In genomic region chr16:10876799-10877341, GRCh38 we compare ENCODE assay signal across 2 cellular contexts.
TF ChIP-seq lines count a peak whose summit lies in the region.

A gene with protein sequence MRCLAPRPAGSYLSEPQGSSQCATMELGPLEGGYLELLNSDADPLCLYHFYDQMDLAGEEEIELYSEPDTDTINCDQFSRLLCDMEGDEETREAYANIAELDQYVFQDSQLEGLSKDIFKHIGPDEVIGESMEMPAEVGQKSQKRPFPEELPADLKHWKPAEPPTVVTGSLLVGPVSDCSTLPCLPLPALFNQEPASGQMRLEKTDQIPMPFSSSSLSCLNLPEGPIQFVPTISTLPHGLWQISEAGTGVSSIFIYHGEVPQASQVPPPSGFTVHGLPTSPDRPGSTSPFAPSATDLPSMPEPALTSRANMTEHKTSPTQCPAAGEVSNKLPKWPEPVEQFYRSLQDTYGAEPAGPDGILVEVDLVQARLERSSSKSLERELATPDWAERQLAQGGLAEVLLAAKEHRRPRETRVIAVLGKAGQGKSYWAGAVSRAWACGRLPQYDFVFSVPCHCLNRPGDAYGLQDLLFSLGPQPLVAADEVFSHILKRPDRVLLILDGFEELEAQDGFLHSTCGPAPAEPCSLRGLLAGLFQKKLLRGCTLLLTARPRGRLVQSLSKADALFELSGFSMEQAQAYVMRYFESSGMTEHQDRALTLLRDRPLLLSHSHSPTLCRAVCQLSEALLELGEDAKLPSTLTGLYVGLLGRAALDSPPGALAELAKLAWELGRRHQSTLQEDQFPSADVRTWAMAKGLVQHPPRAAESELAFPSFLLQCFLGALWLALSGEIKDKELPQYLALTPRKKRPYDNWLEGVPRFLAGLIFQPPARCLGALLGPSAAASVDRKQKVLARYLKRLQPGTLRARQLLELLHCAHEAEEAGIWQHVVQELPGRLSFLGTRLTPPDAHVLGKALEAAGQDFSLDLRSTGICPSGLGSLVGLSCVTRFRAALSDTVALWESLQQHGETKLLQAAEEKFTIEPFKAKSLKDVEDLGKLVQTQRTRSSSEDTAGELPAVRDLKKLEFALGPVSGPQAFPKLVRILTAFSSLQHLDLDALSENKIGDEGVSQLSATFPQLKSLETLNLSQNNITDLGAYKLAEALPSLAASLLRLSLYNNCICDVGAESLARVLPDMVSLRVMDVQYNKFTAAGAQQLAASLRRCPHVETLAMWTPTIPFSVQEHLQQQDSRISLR (plus strand): TSS chr16:10877202. CDS start chr16:10877331, 129 bp downstream.

TF ChIP-seq in SK-N-SH treated with all-trans-retinoic acid at 6 μM for 48 hours, 23 proteins besides CTCF, POLR2A, EP300 and RAD21:
- TF ChIP-seq ARNTL (CRISPR knock-in tag; IDR thresholded peaks at IDR 0.05; ENCODE audit: borderline replicate concordance, low read depth) (no peak), CSRNP3 (CRISPR knock-in tag; IDR thresholded peaks at IDR 0.05) (no peak), SNAI2 (CRISPR knock-in tag; IDR thresholded peaks at IDR 0.05) (no peak), POU6F1 (CRISPR knock-in tag; IDR thresholded peaks at IDR 0.05; ENCODE audit: borderline replicate concordance, low read depth) (no peak), PATZ1 (CRISPR knock-in tag; IDR thresholded peaks at IDR 0.05; ENCODE audit: borderline replicate concordance) (no peak), TSHZ2 (CRISPR knock-in tag; IDR thresholded peaks at IDR 0.05) (no peak), ZFP3 (CRISPR knock-in tag; IDR thresholded peaks at IDR 0.05) (no peak), ZFP30 (CRISPR knock-in tag; IDR thresholded peaks at IDR 0.05) (no peak), PPARA (CRISPR knock-in tag; IDR thresholded peaks at IDR 0.05; ENCODE audit: borderline replicate concordance) (no peak), TOX (CRISPR knock-in tag; IDR thresholded peaks at IDR 0.05; ENCODE audit: borderline replicate concordance) (no peak), OSR1 (CRISPR knock-in tag; IDR thresholded peaks at IDR 0.05) (no peak), GLIS3 (CRISPR knock-in tag; IDR thresholded peaks at IDR 0.05) (no peak), ZNF70 (CRISPR knock-in tag; IDR thresholded peaks at IDR 0.05) (no peak), BACH2 (CRISPR knock-in tag; IDR thresholded peaks at IDR 0.05; ENCODE audit: borderline replicate concordance) (no peak), TCF4 (CRISPR knock-in tag; IDR thresholded peaks at IDR 0.05; ENCODE audit: borderline replicate concordance) (no peak), RARB (CRISPR knock-in tag; IDR thresholded peaks at IDR 0.05) (no peak)

TF ChIP-seq in GM12878, 131 proteins besides CTCF, POLR2A, EP300 and RAD21 (continues in another document):
- TF ChIP-seq ELK1 (IDR thresholded peaks at IDR 0.05; ENCODE audit: low read depth, low read length) (peak; percentile 12; the same call in 1 of the 2 replicates), FOS (IDR thresholded peaks at IDR 0.05; ENCODE audit: borderline replicate concordance, extremely low read depth, insufficient read length) (no peak), DPF2 (IDR thresholded peaks at IDR 0.05) (peak; percentile 85; the same call in 1 of the 2 replicates), TAF1 (IDR thresholded peaks at IDR 0.05; ENCODE audit: borderline replicate concordance, low read depth, low read length) (peak; percentile 86), RELB (IDR thresholded peaks at IDR 0.05; ENCODE audit: low read depth) (peak; percentile 96), MEF2B (IDR thresholded peaks at IDR 0.05; ENCODE audit: partially characterized antibody, poor library complexity, severe bottlenecking) (peak; percentile 62), CREB1 (IDR thresholded peaks at IDR 0.05; ENCODE audit: low read depth) (no peak), RUNX3 (IDR thresholded peaks at IDR 0.05; ENCODE audit: low read length) (no peak), ESRRA (IDR thresholded peaks at IDR 0.05; ENCODE audit: low read length) (0 out of 2 replicates have a peak, but pooled peaks have one; percentile 26), ETV6 (conservative IDR thresholded peaks at IDR 0.05 in 1 of 2, IDR thresholded peaks at IDR 0.05 in 1 of 2; ENCODE audit: borderline replicate concordance in 1 of 2, low read depth in 1 of 2) (peak in 1 of 2 experiments; percentile 48; a peak in 1 of 4 replicates), ATF3 (IDR thresholded peaks at IDR 0.05; ENCODE audit: borderline replicate concordance, extremely low read depth, low read depth, low read length) (no peak), ZSCAN29 (IDR thresholded peaks at IDR 0.05) (no peak), ZBTB11 (CRISPR knock-in tag; IDR thresholded peaks at IDR 0.05) (no peak), ZNF384 (IDR thresholded peaks at IDR 0.05; ENCODE audit: borderline replicate concordance, low read depth, low read length) (no peak), CEBPB (IDR thresholded peaks at IDR 0.05; ENCODE audit: borderline replicate concordance in 1 of 2, low read depth in 2 of 2, low read length in 2 of 2) (no peak), FOXM1 (IDR thresholded peaks at IDR 0.05; ENCODE audit: low read depth, low read length) (no peak), NR2C1 (IDR thresholded peaks at IDR 0.05) (no peak), E2F4 (IDR thresholded peaks at IDR 0.05; ENCODE audit: low read depth, low read length) (no peak), PAX5 (IDR thresholded peaks at IDR 0.05; ENCODE audit: borderline replicate concordance, low read depth, low read length) (peak; percentile 60; the same call in 1 of the 2 replicates), SMARCA5 (IDR thresholded peaks at IDR 0.05) (no peak), EZH2 (IDR thresholded peaks at IDR 0.05; ENCODE audit: borderline replicate concordance, control insufficient read depth, low read depth, low read length) (peak; percentile 85; the same call in 1 of the 2 replicates), POU2F2 (IDR thresholded peaks at IDR 0.05; ENCODE audit: borderline replicate concordance, low read depth, low read length) (peak; percentile 92; the same call in 2 of the 3 replicates), BRCA1 (IDR thresholded peaks at IDR 0.05; ENCODE audit: low read depth, low read length) (no peak), JUND (IDR thresholded peaks at IDR 0.05; ENCODE audit: low read depth, low read length) (no peak), SUZ12 (IDR thresholded peaks at IDR 0.05; ENCODE audit: unreplicated experiment) (no peak), ZNF622 (IDR thresholded peaks at IDR 0.05) (no peak), ZNF274 (IDR thresholded peaks at IDR 0.05; ENCODE audit: insufficient read depth, insufficient read length) (no peak), KLF5 (IDR thresholded peaks at IDR 0.05; ENCODE audit: partially characterized antibody) (peak; percentile 24), RCOR1 (conservative IDR thresholded peaks at IDR 0.05; ENCODE audit: low read depth, low read length) (0 out of 2 replicates have a peak, but pooled peaks have one; percentile 37), SPI1 (IDR thresholded peaks at IDR 0.05; ENCODE audit: borderline replicate concordance, insufficient read depth, low read depth, low read length) (peak; percentile 98), ATF7 (IDR thresholded peaks at IDR 0.05; ENCODE audit: low read depth) (peak; percentile 89)
- TF ChIP-seq, protein P1, sequence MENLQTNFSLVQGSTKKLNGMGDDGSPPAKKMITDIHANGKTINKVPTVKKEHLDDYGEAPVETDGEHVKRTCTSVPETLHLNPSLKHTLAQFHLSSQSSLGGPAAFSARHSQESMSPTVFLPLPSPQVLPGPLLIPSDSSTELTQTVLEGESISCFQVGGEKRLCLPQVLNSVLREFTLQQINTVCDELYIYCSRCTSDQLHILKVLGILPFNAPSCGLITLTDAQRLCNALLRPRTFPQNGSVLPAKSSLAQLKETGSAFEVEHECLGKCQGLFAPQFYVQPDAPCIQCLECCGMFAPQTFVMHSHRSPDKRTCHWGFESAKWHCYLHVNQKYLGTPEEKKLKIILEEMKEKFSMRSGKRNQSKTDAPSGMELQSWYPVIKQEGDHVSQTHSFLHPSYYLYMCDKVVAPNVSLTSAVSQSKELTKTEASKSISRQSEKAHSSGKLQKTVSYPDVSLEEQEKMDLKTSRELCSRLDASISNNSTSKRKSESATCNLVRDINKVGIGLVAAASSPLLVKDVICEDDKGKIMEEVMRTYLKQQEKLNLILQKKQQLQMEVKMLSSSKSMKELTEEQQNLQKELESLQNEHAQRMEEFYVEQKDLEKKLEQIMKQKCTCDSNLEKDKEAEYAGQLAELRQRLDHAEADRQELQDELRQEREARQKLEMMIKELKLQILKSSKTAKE (IDR thresholded peaks at IDR 0.05; ENCODE audit: low read depth, poor library complexity, severe bottlenecking): peak; percentile 97
- TF ChIP-seq, protein P2, sequence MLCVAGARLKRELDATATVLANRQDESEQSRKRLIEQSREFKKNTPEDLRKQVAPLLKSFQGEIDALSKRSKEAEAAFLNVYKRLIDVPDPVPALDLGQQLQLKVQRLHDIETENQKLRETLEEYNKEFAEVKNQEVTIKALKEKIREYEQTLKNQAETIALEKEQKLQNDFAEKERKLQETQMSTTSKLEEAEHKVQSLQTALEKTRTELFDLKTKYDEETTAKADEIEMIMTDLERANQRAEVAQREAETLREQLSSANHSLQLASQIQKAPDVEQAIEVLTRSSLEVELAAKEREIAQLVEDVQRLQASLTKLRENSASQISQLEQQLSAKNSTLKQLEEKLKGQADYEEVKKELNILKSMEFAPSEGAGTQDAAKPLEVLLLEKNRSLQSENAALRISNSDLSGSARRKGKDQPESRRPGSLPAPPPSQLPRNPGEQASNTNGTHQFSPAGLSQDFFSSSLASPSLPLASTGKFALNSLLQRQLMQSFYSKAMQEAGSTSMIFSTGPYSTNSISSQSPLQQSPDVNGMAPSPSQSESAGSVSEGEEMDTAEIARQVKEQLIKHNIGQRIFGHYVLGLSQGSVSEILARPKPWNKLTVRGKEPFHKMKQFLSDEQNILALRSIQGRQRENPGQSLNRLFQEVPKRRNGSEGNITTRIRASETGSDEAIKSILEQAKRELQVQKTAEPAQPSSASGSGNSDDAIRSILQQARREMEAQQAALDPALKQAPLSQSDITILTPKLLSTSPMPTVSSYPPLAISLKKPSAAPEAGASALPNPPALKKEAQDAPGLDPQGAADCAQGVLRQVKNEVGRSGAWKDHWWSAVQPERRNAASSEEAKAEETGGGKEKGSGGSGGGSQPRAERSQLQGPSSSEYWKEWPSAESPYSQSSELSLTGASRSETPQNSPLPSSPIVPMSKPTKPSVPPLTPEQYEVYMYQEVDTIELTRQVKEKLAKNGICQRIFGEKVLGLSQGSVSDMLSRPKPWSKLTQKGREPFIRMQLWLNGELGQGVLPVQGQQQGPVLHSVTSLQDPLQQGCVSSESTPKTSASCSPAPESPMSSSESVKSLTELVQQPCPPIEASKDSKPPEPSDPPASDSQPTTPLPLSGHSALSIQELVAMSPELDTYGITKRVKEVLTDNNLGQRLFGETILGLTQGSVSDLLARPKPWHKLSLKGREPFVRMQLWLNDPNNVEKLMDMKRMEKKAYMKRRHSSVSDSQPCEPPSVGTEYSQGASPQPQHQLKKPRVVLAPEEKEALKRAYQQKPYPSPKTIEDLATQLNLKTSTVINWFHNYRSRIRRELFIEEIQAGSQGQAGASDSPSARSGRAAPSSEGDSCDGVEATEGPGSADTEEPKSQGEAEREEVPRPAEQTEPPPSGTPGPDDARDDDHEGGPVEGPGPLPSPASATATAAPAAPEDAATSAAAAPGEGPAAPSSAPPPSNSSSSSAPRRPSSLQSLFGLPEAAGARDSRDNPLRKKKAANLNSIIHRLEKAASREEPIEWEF (IDR thresholded peaks at IDR 0.05; ENCODE audit: insufficient replicate concordance, low read depth, low read length): no peak
